ENCODE assay signal across 26 cellular contexts in the genomic region with DNA sequence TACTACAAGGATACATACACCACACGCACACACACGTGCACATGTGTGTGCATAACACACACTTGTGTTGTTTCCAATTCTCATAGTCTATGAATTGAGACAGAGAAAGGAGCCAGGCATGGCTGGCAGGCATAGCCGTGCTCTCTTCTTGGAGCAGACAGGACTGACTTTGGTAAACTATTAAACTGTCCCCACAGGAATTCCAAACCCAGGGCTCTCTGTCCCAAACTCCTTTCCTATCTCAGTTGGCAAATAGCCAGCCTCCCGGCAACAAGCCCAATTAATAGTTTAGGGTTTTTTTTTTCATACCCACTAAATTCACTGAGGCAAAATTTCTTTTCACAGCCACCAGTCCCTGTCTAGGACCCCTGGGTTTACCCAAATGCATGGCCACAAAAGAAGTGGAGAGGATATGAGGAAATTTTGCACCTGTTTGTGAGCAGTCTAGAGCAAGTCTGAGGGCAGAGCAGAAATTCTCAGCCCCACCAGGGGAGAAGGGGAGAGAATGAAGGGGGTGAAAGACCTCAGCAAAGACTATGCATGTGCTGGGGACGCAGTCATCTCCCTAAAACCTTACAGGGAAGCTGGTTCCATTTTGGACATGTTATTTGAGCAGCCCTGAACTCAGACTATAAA. TPM values are rescaled to one million over a fixed set of nuclear protein-coding genes. Genes with fewer than 3 reads are reported as not detected.
DNase-seq lines count a peak whose midpoint lies in the region; ATAC-seq, FAIRE-seq and TF ChIP-seq lines count a peak whose summit lies in the region.
"Had no signal": no experiment of that assay in that cellular context is flagged by ENCODE, and none has a peak within 500 bp of the region (broad histone marks: within the 10 kb centered on the region; RNA-seq: fewer than 3 reads in every experiment).

No MANE protein-coding gene starts in this region.

- TF ChIP-seq RAD21 in HepG2 (CRISPR knock-in tag; IDR thresholded peaks at IDR 0.05): no peak
- no peak for TF ChIP-seq RAD21 in K562 (CRISPR knock-in tag; conservative IDR thresholded peaks at IDR 0.05 in 1 of 2, IDR thresholded peaks at IDR 0.05 in 1 of 2)

- H3K4me1 ChIP-seq in right lobe of liver (peaks cover 0 to 17% (median 5%) of the 10 kb centered on the region in 4 donors), HepG2 (ENCODE audit: insufficient read depth, low read length) (no peaks in the 10 kb centered on the region), K562 (replicated peaks in 1 of 2; ENCODE audit: control insufficient read depth in 2 of 2, insufficient read depth in 2 of 2, low read length in 2 of 2) (no peaks in the 10 kb centered on the region), osteoblast (ENCODE audit: insufficient read depth, low read length) (no peaks in the 10 kb centered on the region)
- H3K4me1 ChIP-seq: A549, BE2C had no signal

- POLR2A ChIA-PET in HepG2 (lab: Yijun Ruan, JAX): no interaction called here
- POLR2A ChIA-PET in K562 (lab: Yijun Ruan, JAX): interaction anchor here (1.2 kb wide), 1 partner anchor 22 kb away, joined by 3 read pairs; no protein-coding TSS in a partner anchor

- DNase-seq in right lobe of liver (peak in 1 of 3 donors; percentile 52), HepG2 (ENCODE audit: low spot score) (no peak), K562 (ENCODE audit: extremely low read depth in 1 of 4, low spot score in 3 of 4) (no peak), osteoblast (ENCODE audit: insufficient read length, low spot score, missing footprints) (peak; percentile 69), T-helper 1 cell (no peak), medulla oblongata (ENCODE audit: extremely low spot score) (no peak)
- DNase-seq: ACHN; AML-193; BE2C; CD4-positive, alpha-beta T cell; CD8-positive, alpha-beta memory T cell; DMS 273 treated with DMSO at 0.1 percent for 48 hours; DMS79; GF-D8; GOT3; H7; HCEC 1CT had no signal

- FAIRE-seq in HepG2 (lab: Jason Lieb, UNC) (no peak), K562 (lab: Jason Lieb, UNC) (no peak)
- FAIRE-seq: A549, D721Med, GM12891, GM18507 had no signal

- TF ChIP-seq POLR2A in right lobe of liver (IDR thresholded peaks at IDR 0.05) (no peak), HepG2 (IDR thresholded peaks at IDR 0.05; ENCODE audit: insufficient read depth in 1 of 2, low read depth in 2 of 2, low read length in 2 of 2) (no peak), K562 (conservative IDR thresholded peaks at IDR 0.05) (no peak)

- H3K9me3 ChIP-seq in right lobe of liver: no peaks in the 10 kb centered on the region
- no peaks in the 10 kb centered on the region for H3K9me3 ChIP-seq in HepG2 (ENCODE audit: low read length)
- no peaks in the 10 kb centered on the region for H3K9me3 ChIP-seq in K562 (replicated peaks; ENCODE audit: control insufficient read depth, insufficient read depth, low read depth, low read length)
- H3K9me3 ChIP-seq in osteoblast (ENCODE audit: low read depth, low read length): no peaks in the 10 kb centered on the region
- H3K9me3 ChIP-seq: A549, BE2C had no signal

- BruUV-seq in HepG2 (replicated peaks; lab: Mats Ljungman, UMichigan) (no TSS peak), K562 (replicated peaks; lab: Mats Ljungman, UMichigan) (no TSS peak)

- H3K4me3 ChIP-seq in right lobe of liver (no peak overlapping the region), HepG2 (replicated peaks in 1 of 3; ENCODE audit: insufficient read depth in 1 of 3, low read depth in 2 of 3, low read length in 3 of 3) (no peak overlapping the region), K562 (no peak overlapping the region), osteoblast (ENCODE audit: insufficient read depth, low read length) (no peak overlapping the region)
- H3K4me3 ChIP-seq: A549; BLaER1 treated with 17β-estradiol and CSF1 and Interleukin-3, amounts not matched to agents 10 nM and 100 nM had no signal

- 29% methylated on average over 5 of the region's 5 CpGs for WGBS in right lobe of liver (ENCODE audit: insufficient coverage, low coverage, low lambda C conversion rate, missing lambda C conversion rate)
- WGBS in HepG2 (ENCODE audit: low lambda C conversion rate): 0% methylated on average over 5 of the region's 5 CpGs
- 3% methylated on average over 5 of the region's 5 CpGs for WGBS in K562 (ENCODE audit: insufficient coverage, low coverage, missing lambda C conversion rate)

- CTCF ChIA-PET in HepG2 (lab: Yijun Ruan, JAX; ENCODE audit: low intra/inter-chr PET ratio, low total read pairs): no interaction called here
- CTCF ChIA-PET in K562 (lab: Yijun Ruan, JAX; ENCODE audit: low intra/inter-chr PET ratio): no interaction called here

- H3K27me3 ChIP-seq in right lobe of liver (no peaks in the 10 kb centered on the region), HepG2 (ENCODE audit: control insufficient read depth in 1 of 2, insufficient read depth in 2 of 2, low read length in 2 of 2) (peaks cover 0 to 9% of the 10 kb centered on the region in 2 experiments; a peak in 2 of 5 replicates), K562 (ENCODE audit: control insufficient read depth in 2 of 2, insufficient read depth in 2 of 2, low read length in 2 of 2) (peaks cover 25 to 46% of the 10 kb centered on the region in 2 experiments), osteoblast (ENCODE audit: insufficient read depth, low read length) (no peaks in the 10 kb centered on the region)
- H3K27me3 ChIP-seq: BE2C; BLaER1 treated with 17β-estradiol and CSF1 and Interleukin-3, amounts not matched to agents 10 nM and 100 nM had no signal

- peak overlapping the region in 1 of 3 donors; percentile 7 for H3K27ac ChIP-seq in right lobe of liver
- no peak overlapping the region for H3K27ac ChIP-seq in HepG2 (ENCODE audit: extremely low read length, insufficient read depth, low read length)
- H3K27ac ChIP-seq in K562 (ENCODE audit: extremely low read depth, low read depth, low read length): no peak overlapping the region
- no peak overlapping the region for H3K27ac ChIP-seq in osteoblast (ENCODE audit: low read depth, low read length)
- H3K27ac ChIP-seq: 22Rv1; A549; BLaER1 treated with 17β-estradiol and CSF1 and Interleukin-3, amounts not matched to agents 10 nM and 100 nM had no signal

- H2AFZ ChIP-seq in HepG2 (ENCODE audit: low read length) (no peak overlapping the region), K562 (ENCODE audit: low read depth, low read length) (no peak overlapping the region), osteoblast (ENCODE audit: low read length) (no peak overlapping the region)

- TF ChIP-seq CTCF in right lobe of liver (IDR thresholded peaks at IDR 0.05) (no peak), HepG2 (CRISPR knock-in tag; IDR thresholded peaks at IDR 0.05) (no peak), K562 (IDR thresholded peaks at IDR 0.05 in 2 of 3, conservative IDR thresholded peaks at IDR 0.05 in 1 of 3; ENCODE audit: insufficient read depth in 2 of 3, low read depth in 1 of 3, low read length in 3 of 3) (no peak), osteoblast (IDR thresholded peaks at IDR 0.05; ENCODE audit: extremely low read depth, low read depth, low read length) (no peak)

- H4K20me1 ChIP-seq in HepG2 (ENCODE audit: insufficient read depth, low read length) (no peaks in the 10 kb centered on the region), K562 (replicated peaks; ENCODE audit: control insufficient read depth, insufficient read depth, low read length) (peaks cover 5% of the 10 kb centered on the region; the same call in 1 of the 2 replicates), osteoblast (ENCODE audit: insufficient read depth, low read length) (no peaks in the 10 kb centered on the region)
- H4K20me1 ChIP-seq: BLaER1 treated with 17β-estradiol and CSF1 and Interleukin-3, amounts not matched to agents 10 nM and 100 nM had no signal

- intact Hi-C loops in right lobe of liver (cut with DNase I): no loop called here
- intact Hi-C loops in HepG2 (cut with micrococcal nuclease; ENCODE audit: unreplicated experiment): no loop called here
- intact Hi-C loops in K562 (cut with micrococcal nuclease): no loop called here

- TF ChIP-seq EP300 in HepG2 (IDR thresholded peaks at IDR 0.05; ENCODE audit: low read depth in 2 of 2, low read length in 2 of 2) (no peak), HepG2 (CRISPR knock-in tag; IDR thresholded peaks at IDR 0.05; ENCODE audit: borderline replicate concordance) (no peak), K562 (IDR thresholded peaks at IDR 0.05; ENCODE audit: low read length) (no peak)

- H3K79me2 ChIP-seq in HepG2 (ENCODE audit: insufficient read depth, low read length) (no peaks in the 10 kb centered on the region), K562 (ENCODE audit: control insufficient read depth, insufficient read depth, low read length) (no peaks in the 10 kb centered on the region), osteoblast (ENCODE audit: insufficient read depth, low read length) (no peaks in the 10 kb centered on the region)

- in situ Hi-C loops in HepG2 (cut with HindIII; ENCODE audit: extremely low pct_ligation_motif_present, low pct_unique_long_range_greater_than_20kb): no loop called here
- in situ Hi-C loops in K562 (cut with MboI): no loop called here

- no peaks in the 10 kb centered on the region for H3K9me1 ChIP-seq in K562 (ENCODE audit: control insufficient read depth, insufficient read depth, low read length)

- peak; percentile 55 to 92 (median 76) for ATAC-seq in right lobe of liver
- no peak for ATAC-seq in HepG2
- no peak for ATAC-seq in K562
- no peak for ATAC-seq in GM21825 (IDR thresholded peaks at IDR 0.05; ENCODE audit: unreplicated experiment)
- ATAC-seq: A549 had no signal

- H3K4me2 ChIP-seq in HepG2 (ENCODE audit: low read depth, low read length) (no peak overlapping the region), K562 (ENCODE audit: insufficient read depth, low read length) (no peak overlapping the region), osteoblast (ENCODE audit: insufficient read depth, low read length) (no peak overlapping the region)
- H3K4me2 ChIP-seq: A549; BLaER1 treated with 17β-estradiol and CSF1 and Interleukin-3, amounts not matched to agents 10 nM and 100 nM had no signal

- no peaks in the 10 kb centered on the region for H3K36me3 ChIP-seq in right lobe of liver
- H3K36me3 ChIP-seq in HepG2 (replicated peaks in 1 of 2; ENCODE audit: control insufficient read depth in 1 of 2, insufficient read depth in 2 of 2, low read length in 2 of 2): no peaks in the 10 kb centered on the region
- no peaks in the 10 kb centered on the region; the same call in 2 of the 3 replicates for H3K36me3 ChIP-seq in K562 (ENCODE audit: control insufficient read depth, insufficient read depth, low read length)
- H3K36me3 ChIP-seq in osteoblast (ENCODE audit: insufficient read depth, low read length): no peaks in the 10 kb centered on the region
- H3K36me3 ChIP-seq: BE2C; BLaER1 treated with 17β-estradiol and CSF1 and Interleukin-3, amounts not matched to agents 10 nM and 100 nM had no signal

- no peak overlapping the region for H3K9ac ChIP-seq in HepG2 (ENCODE audit: insufficient read depth, low read depth, low read length)
- no peak overlapping the region for H3K9ac ChIP-seq in K562 (ENCODE audit: insufficient read depth in 1 of 2, low read depth in 2 of 2, low read length in 2 of 2)
- H3K9ac ChIP-seq: BLaER1 treated with 17β-estradiol and CSF1 and Interleukin-3, amounts not matched to agents 10 nM and 100 nM had no signal

RNA-seq across cellular contexts. Expression of a gene that starts 17.8 kb away (rescaled TPM):
- total RNA-seq in right lobe of liver (1 to 10 TPM; 2.0 to 9.2 (median 4.0) TPM), HepG2 (2016; rRNA removed; fragmentation: Illumina TruSeq; extraction: Trizol) (0.02 TPM in 1 of 2 replicates, not detected in the other), K562 (2014; rRNA removed) (not detected in 2 replicates), K562 (2014; rRNA removed; fragmentation: Illumina TruSeq; extraction: Trizol) (not detected in 2 replicates), K562 (2015; rRNA removed; fragmentation: Illumina TruSeq; extraction: Trizol) (not detected in 2 replicates), K562 (2021) (not detected in 2 replicates), osteoblast (6.5 and 7.1 TPM in 2 replicates)
- total RNA-seq in HepG2 (2016; cell fraction: cytosol; rRNA removed; fragmentation: Illumina TruSeq; extraction: Trizol; ENCODE audit: low read depth): not detected in 2 replicates
- 0.07 TPM in 1 of 2 replicates, not detected in the other for total RNA-seq in HepG2 (2016; cell fraction: insoluble cytoplasmic fraction; rRNA removed; fragmentation: Illumina TruSeq; extraction: Trizol)
- 0.17 TPM in 1 of 2 replicates, not detected in the other for total RNA-seq in HepG2 (2016; cell fraction: membrane; rRNA removed; fragmentation: Illumina TruSeq; extraction: Trizol)
- total RNA-seq in HepG2 (2016; cell fraction: nucleus; rRNA removed; fragmentation: Illumina TruSeq; extraction: Trizol): not detected in 2 replicates
- polyA plus RNA-seq in HepG2 (2011; rRNA removed) (0.04 and 0.05 TPM in 2 replicates), K562 (2011; rRNA removed) (not detected in 2 replicates), K562 (2014; fragmentation: Illumina TruSeq; extraction: Trizol) (not detected in 2 replicates), K562 (2014; fragmentation: Nextera tagmentation; extraction: Ambion mirVana) (not detected), K562 (2014; rRNA removed) (not detected in 2 replicates)
- polyA plus RNA-seq in HepG2 (2011; cell fraction: cytosol; rRNA removed): 0.05 and 0.13 TPM in 2 replicates
- polyA plus RNA-seq in HepG2 (2011; cell fraction: nucleus; rRNA removed): 0.05 and 0.16 TPM in 2 replicates
- 0.17 and 0.23 TPM in 2 replicates for polyA plus RNA-seq in HepG2 (2012)
- polyA plus RNA-seq in HepG2 (2016; cell fraction: cytosol; fragmentation: Illumina TruSeq; extraction: Trizol; ENCODE audit: low read depth): not detected in 2 replicates
- 0.09 TPM in 1 of 2 replicates, not detected in the other for polyA plus RNA-seq in HepG2 (2016; cell fraction: insoluble cytoplasmic fraction; fragmentation: Illumina TruSeq; extraction: Trizol; ENCODE audit: low read depth)
- not detected in 2 replicates for polyA plus RNA-seq in HepG2 (2016; cell fraction: membrane; fragmentation: Illumina TruSeq; extraction: Trizol; ENCODE audit: low read depth)
- not detected in 2 replicates for polyA plus RNA-seq in HepG2 (2016; cell fraction: nucleus; fragmentation: Illumina TruSeq; extraction: Trizol; ENCODE audit: insufficient read depth, low read depth)
- 0.05 and 0.16 TPM in 2 replicates for polyA minus RNA-seq in HepG2 (2011; rRNA and poly(A)+ RNA removed; ENCODE audit: low replicate concordance)
- not detected in 2 replicates for polyA minus RNA-seq in HepG2 (2011; cell fraction: cytosol; rRNA and poly(A)+ RNA removed)
- 0.26 and 0.62 TPM in 2 replicates for polyA minus RNA-seq in HepG2 (2011; cell fraction: nucleus; rRNA and poly(A)+ RNA removed)
- total RNA-seq in K562 (2011; cell fraction: chromatin; rRNA removed; ENCODE audit: low replicate concordance): not detected in 2 replicates
- total RNA-seq in K562 (2011; cell fraction: nucleolus; rRNA removed): not detected in 2 replicates
- not detected in 2 replicates for total RNA-seq in K562 (2011; cell fraction: nucleoplasm; rRNA removed)
- not detected in 2 replicates for polyA plus RNA-seq in K562 (2011; cell fraction: cytosol; rRNA removed)
- polyA plus RNA-seq in K562 (2011; cell fraction: nucleus; rRNA removed): not detected in 2 replicates
- polyA plus RNA-seq in K562 (2012): not detected in 2 replicates
- not detected in 2 replicates for polyA minus RNA-seq in K562 (2011; rRNA and poly(A)+ RNA removed)
- polyA minus RNA-seq in K562 (2011; cell fraction: cytosol; rRNA and poly(A)+ RNA removed): not detected in 2 replicates
- polyA minus RNA-seq in K562 (2011; cell fraction: nucleus; rRNA and poly(A)+ RNA removed): not detected in 2 replicates
- total RNA-seq: CD4-positive, alpha-beta T cell; CD8-positive, alpha-beta memory T cell; G401; H7 had no signal
- polyA plus RNA-seq: CD14-positive monocyte; CD8-positive, alpha-beta memory T cell had no signal

Comparison
In these comparisons a context has a peak if more than half of its experiments do, and no peak if none do; other contexts are left out.
1. ATAC-seq: peak in right lobe of liver (4 of 4); none in HepG2 (single experiment), K562 (single experiment) and GM21825 (single experiment).